1 cellular context compared by ENCODE assay signal in the genomic region with DNA sequence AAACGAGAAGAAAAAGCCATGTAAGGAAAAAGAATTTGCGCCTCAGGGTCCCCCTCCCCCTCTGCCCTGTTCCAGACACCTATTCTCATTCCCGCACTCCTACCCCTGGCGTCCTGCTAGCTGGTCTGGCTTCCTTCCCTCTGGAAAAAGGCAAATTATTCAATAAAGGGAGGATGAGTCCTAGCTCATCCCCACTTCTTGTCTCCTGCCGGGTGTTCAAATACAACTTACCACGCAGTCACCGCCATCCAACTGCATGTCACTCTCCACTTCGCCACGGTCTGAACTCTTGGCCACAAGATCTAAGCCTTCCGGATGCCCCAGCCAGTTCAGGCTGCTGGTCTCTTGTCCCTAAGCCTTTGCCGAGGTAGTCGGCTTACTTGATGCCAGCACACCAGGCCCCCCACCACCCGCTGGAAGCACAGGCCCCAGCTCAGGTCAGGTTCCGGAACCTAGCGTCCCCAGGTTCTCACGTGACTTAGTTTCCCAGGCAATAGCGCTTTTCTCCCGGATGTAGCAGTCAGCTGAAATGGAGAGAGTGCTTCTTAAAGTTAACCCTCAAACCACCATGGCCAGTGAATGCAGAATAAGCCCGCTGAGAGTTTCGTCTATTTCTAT.
TF ChIP-seq lines count a peak whose summit lies in the region.

No MANE protein-coding gene starts in this region.

TF ChIP-seq in K562, 482 proteins besides CTCF, POLR2A, EP300 and RAD21 (continued from another document and continues in another):
- TF ChIP-seq, protein P1, sequence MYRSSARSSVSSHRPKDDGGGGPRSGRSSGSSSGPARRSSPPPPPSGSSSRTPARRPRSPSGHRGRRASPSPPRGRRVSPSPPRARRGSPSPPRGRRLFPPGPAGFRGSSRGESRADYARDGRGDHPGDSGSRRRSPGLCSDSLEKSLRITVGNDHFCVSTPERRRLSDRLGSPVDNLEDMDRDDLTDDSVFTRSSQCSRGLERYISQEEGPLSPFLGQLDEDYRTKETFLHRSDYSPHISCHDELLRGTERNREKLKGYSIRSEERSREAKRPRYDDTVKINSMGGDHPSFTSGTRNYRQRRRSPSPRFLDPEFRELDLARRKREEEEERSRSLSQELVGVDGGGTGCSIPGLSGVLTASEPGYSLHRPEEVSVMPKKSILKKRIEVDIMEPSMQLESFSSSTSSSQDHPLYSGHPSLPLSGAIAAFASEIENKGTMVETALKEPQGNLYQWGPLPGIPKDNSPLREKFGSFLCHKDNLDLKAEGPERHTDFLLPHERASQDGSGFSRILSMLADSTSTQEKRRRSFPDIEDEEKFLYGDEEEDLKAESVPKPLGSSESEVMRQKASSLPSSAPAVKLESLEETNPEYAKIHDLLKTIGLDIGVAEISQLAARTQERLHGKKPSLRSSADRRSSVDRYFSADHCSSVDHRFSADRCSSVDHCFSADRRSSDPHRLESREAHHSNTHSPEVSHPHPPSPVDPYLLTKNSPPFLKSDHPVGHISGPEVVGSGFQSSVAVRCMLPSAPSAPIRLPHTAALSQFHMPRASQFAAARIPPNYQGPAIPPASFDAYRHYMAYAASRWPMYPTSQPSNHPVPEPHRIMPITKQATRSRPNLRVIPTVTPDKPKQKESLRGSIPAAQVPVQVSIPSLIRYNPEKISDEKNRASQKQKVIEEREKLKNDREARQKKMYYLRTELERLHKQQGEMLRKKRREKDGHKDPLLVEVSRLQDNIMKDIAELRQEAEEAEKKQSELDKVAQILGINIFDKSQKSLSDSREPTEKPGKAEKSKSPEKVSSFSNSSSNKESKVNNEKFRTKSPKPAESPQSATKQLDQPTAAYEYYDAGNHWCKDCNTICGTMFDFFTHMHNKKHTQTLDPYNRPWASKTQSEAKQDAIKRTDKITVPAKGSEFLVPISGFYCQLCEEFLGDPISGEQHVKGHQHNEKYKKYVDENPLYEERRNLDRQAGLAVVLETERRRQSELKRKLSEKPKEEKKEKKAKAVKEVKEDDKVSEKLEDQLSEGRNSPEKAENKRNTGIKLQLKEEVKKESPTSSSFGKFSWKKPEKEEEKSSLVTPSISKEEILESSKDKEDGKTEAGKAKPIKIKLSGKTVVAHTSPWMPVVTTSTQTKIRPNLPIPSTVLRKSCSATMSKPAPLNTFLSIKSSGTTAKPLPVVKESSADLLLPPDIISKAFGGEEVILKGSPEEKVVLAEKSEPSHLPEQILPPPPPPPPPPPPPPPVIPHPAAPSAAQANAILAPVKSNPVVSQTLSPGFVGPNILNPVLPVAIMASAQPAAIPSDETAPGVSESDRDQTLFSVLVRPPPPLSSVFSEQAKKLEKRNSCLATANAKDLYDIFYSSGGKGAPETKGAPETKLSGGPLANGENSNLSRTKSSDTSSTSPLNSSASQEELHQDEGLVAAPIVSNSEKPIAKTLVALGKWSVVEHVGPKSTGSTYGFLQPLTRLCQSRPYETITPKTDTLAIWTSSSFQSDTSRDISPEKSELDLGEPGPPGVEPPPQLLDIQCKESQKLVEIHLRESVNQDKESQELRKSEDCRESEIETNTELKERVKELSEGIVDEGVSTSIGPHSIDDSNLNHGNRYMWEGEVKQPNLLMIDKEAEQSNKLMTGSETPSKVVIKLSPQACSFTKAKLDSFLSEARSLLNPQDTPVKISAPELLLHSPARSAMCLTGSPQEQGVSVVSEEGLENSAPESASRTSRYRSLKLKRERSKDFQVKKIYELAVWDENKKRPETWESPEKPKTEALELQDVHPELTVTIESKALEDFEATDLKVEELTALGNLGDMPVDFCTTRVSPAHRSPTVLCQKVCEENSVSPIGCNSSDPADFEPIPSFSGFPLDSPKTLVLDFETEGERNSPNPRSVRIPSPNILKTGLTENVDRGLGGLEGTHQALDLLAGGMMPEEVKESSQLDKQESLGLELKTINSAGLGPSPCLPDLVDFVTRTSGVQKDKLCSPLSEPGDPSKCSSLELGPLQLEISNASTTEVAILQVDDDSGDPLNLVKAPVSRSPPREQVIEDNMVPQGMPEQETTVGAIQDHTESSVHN (IDR thresholded peaks at IDR 0.05; ENCODE audit: borderline replicate concordance in 1 of 2, low read depth in 1 of 2), result no peak
- TF ChIP-seq, protein P2, sequence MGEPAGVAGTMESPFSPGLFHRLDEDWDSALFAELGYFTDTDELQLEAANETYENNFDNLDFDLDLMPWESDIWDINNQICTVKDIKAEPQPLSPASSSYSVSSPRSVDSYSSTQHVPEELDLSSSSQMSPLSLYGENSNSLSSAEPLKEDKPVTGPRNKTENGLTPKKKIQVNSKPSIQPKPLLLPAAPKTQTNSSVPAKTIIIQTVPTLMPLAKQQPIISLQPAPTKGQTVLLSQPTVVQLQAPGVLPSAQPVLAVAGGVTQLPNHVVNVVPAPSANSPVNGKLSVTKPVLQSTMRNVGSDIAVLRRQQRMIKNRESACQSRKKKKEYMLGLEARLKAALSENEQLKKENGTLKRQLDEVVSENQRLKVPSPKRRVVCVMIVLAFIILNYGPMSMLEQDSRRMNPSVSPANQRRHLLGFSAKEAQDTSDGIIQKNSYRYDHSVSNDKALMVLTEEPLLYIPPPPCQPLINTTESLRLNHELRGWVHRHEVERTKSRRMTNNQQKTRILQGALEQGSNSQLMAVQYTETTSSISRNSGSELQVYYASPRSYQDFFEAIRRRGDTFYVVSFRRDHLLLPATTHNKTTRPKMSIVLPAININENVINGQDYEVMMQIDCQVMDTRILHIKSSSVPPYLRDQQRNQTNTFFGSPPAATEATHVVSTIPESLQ (CRISPR knock-in tag; IDR thresholded peaks at IDR 0.05), result no peak
- TF ChIP-seq SETDB1 (IDR thresholded peaks at IDR 0.05; ENCODE audit: low read length), result no peak
- TF ChIP-seq, protein P3, sequence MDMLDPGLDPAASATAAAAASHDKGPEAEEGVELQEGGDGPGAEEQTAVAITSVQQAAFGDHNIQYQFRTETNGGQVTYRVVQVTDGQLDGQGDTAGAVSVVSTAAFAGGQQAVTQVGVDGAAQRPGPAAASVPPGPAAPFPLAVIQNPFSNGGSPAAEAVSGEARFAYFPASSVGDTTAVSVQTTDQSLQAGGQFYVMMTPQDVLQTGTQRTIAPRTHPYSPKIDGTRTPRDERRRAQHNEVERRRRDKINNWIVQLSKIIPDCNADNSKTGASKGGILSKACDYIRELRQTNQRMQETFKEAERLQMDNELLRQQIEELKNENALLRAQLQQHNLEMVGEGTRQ (CRISPR knock-in tag; IDR thresholded peaks at IDR 0.05), result peak; percentile 61
- TF ChIP-seq ZBTB7A (IDR thresholded peaks at IDR 0.05; ENCODE audit: borderline replicate concordance, control insufficient read depth, low read depth, low read length), result no peak
- TF ChIP-seq, protein P4, sequence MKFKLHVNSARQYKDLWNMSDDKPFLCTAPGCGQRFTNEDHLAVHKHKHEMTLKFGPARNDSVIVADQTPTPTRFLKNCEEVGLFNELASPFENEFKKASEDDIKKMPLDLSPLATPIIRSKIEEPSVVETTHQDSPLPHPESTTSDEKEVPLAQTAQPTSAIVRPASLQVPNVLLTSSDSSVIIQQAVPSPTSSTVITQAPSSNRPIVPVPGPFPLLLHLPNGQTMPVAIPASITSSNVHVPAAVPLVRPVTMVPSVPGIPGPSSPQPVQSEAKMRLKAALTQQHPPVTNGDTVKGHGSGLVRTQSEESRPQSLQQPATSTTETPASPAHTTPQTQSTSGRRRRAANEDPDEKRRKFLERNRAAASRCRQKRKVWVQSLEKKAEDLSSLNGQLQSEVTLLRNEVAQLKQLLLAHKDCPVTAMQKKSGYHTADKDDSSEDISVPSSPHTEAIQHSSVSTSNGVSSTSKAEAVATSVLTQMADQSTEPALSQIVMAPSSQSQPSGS (CRISPR knock-in tag; IDR thresholded peaks at IDR 0.05), result no peak
- TF ChIP-seq, protein P5, sequence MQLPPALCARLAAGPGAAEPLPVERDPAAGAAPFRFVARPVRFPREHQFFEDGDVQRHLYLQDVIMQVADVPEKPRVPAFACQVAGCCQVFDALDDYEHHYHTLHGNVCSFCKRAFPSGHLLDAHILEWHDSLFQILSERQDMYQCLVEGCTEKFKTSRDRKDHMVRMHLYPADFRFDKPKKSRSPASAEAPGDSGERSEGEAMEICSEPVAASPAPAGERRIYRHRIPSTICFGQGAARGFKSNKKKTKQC (CRISPR knock-in tag; IDR thresholded peaks at IDR 0.05), result no peak
- TF ChIP-seq ZFX (CRISPR knock-in tag; IDR thresholded peaks at IDR 0.05), result peak; percentile 47
- no peak for TF ChIP-seq ZNF347 (CRISPR knock-in tag; IDR thresholded peaks at IDR 0.05; ENCODE audit: low read depth)
- no peak for TF ChIP-seq CHD2 (IDR thresholded peaks at IDR 0.05; ENCODE audit: low read depth, low read length)
- TF ChIP-seq CBFA2T2 (conservative IDR thresholded peaks at IDR 0.05), result 0 out of 2 replicates have a peak, but pooled peaks have one; percentile 23
- TF ChIP-seq SIN3A (IDR thresholded peaks at IDR 0.05; ENCODE audit: borderline replicate concordance in 2 of 2, control insufficient read depth in 1 of 2, low read depth in 2 of 2, low read length in 2 of 2), result peak in 1 of 2 experiments; percentile 77; a peak in 1 of 4 replicates
- TF ChIP-seq KHSRP (IDR thresholded peaks at IDR 0.05), result no peak
- TF ChIP-seq, protein P6, sequence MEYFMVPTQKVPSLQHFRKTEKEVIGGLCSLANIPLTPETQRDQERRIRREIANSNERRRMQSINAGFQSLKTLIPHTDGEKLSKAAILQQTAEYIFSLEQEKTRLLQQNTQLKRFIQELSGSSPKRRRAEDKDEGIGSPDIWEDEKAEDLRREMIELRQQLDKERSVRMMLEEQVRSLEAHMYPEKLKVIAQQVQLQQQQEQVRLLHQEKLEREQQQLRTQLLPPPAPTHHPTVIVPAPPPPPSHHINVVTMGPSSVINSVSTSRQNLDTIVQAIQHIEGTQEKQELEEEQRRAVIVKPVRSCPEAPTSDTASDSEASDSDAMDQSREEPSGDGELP (CRISPR knock-in tag; IDR thresholded peaks at IDR 0.05; ENCODE audit: borderline replicate concordance), result peak; percentile 96
- no peak for TF ChIP-seq ZNF217 (CRISPR knock-in tag; IDR thresholded peaks at IDR 0.05)
- TF ChIP-seq, protein P7, sequence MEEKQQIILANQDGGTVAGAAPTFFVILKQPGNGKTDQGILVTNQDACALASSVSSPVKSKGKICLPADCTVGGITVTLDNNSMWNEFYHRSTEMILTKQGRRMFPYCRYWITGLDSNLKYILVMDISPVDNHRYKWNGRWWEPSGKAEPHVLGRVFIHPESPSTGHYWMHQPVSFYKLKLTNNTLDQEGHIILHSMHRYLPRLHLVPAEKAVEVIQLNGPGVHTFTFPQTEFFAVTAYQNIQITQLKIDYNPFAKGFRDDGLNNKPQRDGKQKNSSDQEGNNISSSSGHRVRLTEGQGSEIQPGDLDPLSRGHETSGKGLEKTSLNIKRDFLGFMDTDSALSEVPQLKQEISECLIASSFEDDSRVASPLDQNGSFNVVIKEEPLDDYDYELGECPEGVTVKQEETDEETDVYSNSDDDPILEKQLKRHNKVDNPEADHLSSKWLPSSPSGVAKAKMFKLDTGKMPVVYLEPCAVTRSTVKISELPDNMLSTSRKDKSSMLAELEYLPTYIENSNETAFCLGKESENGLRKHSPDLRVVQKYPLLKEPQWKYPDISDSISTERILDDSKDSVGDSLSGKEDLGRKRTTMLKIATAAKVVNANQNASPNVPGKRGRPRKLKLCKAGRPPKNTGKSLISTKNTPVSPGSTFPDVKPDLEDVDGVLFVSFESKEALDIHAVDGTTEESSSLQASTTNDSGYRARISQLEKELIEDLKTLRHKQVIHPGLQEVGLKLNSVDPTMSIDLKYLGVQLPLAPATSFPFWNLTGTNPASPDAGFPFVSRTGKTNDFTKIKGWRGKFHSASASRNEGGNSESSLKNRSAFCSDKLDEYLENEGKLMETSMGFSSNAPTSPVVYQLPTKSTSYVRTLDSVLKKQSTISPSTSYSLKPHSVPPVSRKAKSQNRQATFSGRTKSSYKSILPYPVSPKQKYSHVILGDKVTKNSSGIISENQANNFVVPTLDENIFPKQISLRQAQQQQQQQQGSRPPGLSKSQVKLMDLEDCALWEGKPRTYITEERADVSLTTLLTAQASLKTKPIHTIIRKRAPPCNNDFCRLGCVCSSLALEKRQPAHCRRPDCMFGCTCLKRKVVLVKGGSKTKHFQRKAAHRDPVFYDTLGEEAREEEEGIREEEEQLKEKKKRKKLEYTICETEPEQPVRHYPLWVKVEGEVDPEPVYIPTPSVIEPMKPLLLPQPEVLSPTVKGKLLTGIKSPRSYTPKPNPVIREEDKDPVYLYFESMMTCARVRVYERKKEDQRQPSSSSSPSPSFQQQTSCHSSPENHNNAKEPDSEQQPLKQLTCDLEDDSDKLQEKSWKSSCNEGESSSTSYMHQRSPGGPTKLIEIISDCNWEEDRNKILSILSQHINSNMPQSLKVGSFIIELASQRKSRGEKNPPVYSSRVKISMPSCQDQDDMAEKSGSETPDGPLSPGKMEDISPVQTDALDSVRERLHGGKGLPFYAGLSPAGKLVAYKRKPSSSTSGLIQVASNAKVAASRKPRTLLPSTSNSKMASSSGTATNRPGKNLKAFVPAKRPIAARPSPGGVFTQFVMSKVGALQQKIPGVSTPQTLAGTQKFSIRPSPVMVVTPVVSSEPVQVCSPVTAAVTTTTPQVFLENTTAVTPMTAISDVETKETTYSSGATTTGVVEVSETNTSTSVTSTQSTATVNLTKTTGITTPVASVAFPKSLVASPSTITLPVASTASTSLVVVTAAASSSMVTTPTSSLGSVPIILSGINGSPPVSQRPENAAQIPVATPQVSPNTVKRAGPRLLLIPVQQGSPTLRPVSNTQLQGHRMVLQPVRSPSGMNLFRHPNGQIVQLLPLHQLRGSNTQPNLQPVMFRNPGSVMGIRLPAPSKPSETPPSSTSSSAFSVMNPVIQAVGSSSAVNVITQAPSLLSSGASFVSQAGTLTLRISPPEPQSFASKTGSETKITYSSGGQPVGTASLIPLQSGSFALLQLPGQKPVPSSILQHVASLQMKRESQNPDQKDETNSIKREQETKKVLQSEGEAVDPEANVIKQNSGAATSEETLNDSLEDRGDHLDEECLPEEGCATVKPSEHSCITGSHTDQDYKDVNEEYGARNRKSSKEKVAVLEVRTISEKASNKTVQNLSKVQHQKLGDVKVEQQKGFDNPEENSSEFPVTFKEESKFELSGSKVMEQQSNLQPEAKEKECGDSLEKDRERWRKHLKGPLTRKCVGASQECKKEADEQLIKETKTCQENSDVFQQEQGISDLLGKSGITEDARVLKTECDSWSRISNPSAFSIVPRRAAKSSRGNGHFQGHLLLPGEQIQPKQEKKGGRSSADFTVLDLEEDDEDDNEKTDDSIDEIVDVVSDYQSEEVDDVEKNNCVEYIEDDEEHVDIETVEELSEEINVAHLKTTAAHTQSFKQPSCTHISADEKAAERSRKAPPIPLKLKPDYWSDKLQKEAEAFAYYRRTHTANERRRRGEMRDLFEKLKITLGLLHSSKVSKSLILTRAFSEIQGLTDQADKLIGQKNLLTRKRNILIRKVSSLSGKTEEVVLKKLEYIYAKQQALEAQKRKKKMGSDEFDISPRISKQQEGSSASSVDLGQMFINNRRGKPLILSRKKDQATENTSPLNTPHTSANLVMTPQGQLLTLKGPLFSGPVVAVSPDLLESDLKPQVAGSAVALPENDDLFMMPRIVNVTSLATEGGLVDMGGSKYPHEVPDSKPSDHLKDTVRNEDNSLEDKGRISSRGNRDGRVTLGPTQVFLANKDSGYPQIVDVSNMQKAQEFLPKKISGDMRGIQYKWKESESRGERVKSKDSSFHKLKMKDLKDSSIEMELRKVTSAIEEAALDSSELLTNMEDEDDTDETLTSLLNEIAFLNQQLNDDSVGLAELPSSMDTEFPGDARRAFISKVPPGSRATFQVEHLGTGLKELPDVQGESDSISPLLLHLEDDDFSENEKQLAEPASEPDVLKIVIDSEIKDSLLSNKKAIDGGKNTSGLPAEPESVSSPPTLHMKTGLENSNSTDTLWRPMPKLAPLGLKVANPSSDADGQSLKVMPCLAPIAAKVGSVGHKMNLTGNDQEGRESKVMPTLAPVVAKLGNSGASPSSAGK (IDR thresholded peaks at IDR 0.05), result peak; percentile 47
- TF ChIP-seq FOXP1 (CRISPR knock-in tag; IDR thresholded peaks at IDR 0.05), result no peak
- TF ChIP-seq MYC (IDR thresholded peaks at IDR 0.05; ENCODE audit: low read depth, low read length), result no peak
- TF ChIP-seq MYC (CRISPR knock-in tag; IDR thresholded peaks at IDR 0.05; ENCODE audit: borderline replicate concordance, low read depth), result no peak
